ENCODE assay signal across 1 cellular context in the genomic region with DNA sequence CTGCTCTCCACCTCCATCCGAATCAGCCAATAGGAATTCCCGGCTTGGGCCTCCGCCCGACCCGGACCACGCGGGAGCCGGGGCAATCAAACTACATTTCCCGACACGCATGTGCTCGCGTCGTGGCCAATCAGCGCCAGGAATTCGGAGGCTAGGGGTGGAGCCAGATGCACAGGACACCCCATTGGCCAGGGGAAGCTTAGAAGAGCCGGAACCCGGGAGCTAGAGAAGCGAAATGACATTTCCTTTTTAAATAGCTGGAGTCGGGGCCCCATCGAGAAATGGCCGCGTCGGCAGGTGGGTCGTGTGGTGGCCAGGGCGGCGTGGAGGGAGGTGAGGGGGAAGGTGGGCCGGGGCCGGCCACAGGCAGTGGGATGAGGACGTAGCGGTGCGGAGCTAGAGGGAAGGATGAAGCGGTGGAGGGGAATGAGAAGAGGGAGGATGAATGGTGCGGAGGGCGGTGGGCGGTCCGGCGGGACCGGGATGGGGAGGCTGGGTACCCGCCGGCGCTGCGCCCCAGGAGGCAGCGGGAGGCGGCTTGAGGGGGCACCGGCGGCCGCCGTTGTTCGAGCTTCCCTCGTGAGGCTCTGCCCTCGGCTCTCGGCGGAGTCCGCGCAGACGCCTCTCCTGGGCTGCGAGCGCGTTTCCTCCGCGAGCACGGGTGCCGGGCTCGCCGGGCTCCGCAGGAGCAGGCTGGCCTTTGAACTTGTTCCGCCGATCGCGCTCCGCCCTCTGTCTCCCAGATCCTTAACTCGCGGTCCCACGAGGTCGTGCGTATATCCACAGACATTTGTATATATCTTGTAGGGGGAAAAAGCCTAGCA.
TF ChIP-seq lines count a peak whose summit lies in the region.

A gene with protein sequence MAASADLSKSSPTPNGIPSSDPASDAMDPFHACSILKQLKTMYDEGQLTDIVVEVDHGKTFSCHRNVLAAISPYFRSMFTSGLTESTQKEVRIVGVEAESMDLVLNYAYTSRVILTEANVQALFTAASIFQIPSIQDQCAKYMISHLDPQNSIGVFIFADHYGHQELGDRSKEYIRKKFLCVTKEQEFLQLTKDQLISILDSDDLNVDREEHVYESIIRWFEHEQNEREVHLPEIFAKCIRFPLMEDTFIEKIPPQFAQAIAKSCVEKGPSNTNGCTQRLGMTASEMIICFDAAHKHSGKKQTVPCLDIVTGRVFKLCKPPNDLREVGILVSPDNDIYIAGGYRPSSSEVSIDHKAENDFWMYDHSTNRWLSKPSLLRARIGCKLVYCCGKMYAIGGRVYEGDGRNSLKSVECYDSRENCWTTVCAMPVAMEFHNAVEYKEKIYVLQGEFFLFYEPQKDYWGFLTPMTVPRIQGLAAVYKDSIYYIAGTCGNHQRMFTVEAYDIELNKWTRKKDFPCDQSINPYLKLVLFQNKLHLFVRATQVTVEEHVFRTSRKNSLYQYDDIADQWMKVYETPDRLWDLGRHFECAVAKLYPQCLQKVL (plus strand): TSS at position 233 of the 824 bp plus-strand sequence. CDS start 49 bp downstream, at position 282.

TF ChIP-seq in HCT116, 20 proteins besides CTCF, POLR2A, EP300 and RAD21 (continued from another document):
- TF ChIP-seq, protein P1, sequence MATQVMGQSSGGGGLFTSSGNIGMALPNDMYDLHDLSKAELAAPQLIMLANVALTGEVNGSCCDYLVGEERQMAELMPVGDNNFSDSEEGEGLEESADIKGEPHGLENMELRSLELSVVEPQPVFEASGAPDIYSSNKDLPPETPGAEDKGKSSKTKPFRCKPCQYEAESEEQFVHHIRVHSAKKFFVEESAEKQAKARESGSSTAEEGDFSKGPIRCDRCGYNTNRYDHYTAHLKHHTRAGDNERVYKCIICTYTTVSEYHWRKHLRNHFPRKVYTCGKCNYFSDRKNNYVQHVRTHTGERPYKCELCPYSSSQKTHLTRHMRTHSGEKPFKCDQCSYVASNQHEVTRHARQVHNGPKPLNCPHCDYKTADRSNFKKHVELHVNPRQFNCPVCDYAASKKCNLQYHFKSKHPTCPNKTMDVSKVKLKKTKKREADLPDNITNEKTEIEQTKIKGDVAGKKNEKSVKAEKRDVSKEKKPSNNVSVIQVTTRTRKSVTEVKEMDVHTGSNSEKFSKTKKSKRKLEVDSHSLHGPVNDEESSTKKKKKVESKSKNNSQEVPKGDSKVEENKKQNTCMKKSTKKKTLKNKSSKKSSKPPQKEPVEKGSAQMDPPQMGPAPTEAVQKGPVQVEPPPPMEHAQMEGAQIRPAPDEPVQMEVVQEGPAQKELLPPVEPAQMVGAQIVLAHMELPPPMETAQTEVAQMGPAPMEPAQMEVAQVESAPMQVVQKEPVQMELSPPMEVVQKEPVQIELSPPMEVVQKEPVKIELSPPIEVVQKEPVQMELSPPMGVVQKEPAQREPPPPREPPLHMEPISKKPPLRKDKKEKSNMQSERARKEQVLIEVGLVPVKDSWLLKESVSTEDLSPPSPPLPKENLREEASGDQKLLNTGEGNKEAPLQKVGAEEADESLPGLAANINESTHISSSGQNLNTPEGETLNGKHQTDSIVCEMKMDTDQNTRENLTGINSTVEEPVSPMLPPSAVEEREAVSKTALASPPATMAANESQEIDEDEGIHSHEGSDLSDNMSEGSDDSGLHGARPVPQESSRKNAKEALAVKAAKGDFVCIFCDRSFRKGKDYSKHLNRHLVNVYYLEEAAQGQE (IDR thresholded peaks at IDR 0.05; ENCODE audit: low read depth) = no peak
- TF ChIP-seq, protein P2, sequence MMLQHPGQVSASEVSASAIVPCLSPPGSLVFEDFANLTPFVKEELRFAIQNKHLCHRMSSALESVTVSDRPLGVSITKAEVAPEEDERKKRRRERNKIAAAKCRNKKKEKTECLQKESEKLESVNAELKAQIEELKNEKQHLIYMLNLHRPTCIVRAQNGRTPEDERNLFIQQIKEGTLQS (IDR thresholded peaks at IDR 0.05) = no peak
- no peak for TF ChIP-seq CBX3 (IDR thresholded peaks at IDR 0.05; ENCODE audit: low read depth)
- TF ChIP-seq EZH2 (IDR thresholded peaks at IDR 0.05) = no peak
- peak; percentile 90 for TF ChIP-seq TCF7L2 (IDR thresholded peaks at IDR 0.05; ENCODE audit: borderline replicate concordance, extremely low read depth, insufficient read depth, insufficient read length)
- TF ChIP-seq ZNF274 (IDR thresholded peaks at IDR 0.05; ENCODE audit: low read depth, low read length) = no peak
- TF ChIP-seq EZH2phosphoT487 (IDR thresholded peaks at IDR 0.05; ENCODE audit: borderline replicate concordance) = no peak
- TF ChIP-seq ELF1 (IDR thresholded peaks at IDR 0.05; ENCODE audit: borderline replicate concordance, low read depth) = peak; percentile 29
- no peak for TF ChIP-seq SRF (IDR thresholded peaks at IDR 0.05; ENCODE audit: low read depth)
- TF ChIP-seq SP1 (IDR thresholded peaks at IDR 0.05; ENCODE audit: low read depth) = peak; percentile 91
- TF ChIP-seq, protein P3, sequence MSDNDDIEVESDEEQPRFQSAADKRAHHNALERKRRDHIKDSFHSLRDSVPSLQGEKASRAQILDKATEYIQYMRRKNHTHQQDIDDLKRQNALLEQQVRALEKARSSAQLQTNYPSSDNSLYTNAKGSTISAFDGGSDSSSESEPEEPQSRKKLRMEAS (IDR thresholded peaks at IDR 0.05) = peak; percentile 86
- TF ChIP-seq EGR1 (IDR thresholded peaks at IDR 0.05; ENCODE audit: low read depth) = no peak
- TF ChIP-seq CEBPB (IDR thresholded peaks at IDR 0.05; ENCODE audit: low read depth) = no peak
- no peak for TF ChIP-seq ZFX (IDR thresholded peaks at IDR 0.05)
- peak; percentile 47 for TF ChIP-seq POLR2AphosphoS5 (IDR thresholded peaks at IDR 0.05; ENCODE audit: low read depth, low read length)
- TF ChIP-seq SIN3A (IDR thresholded peaks at IDR 0.05; ENCODE audit: low read depth) = 0 out of 2 replicates have a peak, but pooled peaks have one; percentile 16
